In genomic region chr18:3514312-3515216, GRCh38 we compare ENCODE assay signal across 14 cellular contexts.
"Had no signal": no experiment of that assay in that cellular context is flagged by ENCODE, and none has a peak within 500 bp of the region (broad histone marks: within the 10 kb centered on the region; RNA-seq: fewer than 3 reads in every experiment).

No MANE protein-coding gene starts in this region.

- H3K27ac ChIP-seq: parathyroid adenoma, tibial artery had no signal

- FAIRE-seq: bronchial epithelial cell had no signal

- H3K9ac ChIP-seq: parathyroid adenoma had no signal

- H3K79me2 ChIP-seq: parathyroid adenoma had no signal

- DNase-seq: activated B cell treated with CpG ODN at 0.5 μM for 24 hours; activated CD4-positive, alpha-beta T cell treated with anti-CD3 and anti-CD28 coated beads, Interleukin-2, amount 10 ng/mL, durations not matched to agents 7 days and 5 days; activated gamma-delta T cell treated with Interleukin-2 at 50 U/mL for 16 hours; activated naive CD8-positive, alpha-beta T cell treated with anti-CD3 and anti-CD28 coated beads for 36 hours; activated T-cell treated with anti-CD3 and anti-CD28 coated beads, Interleukin-2, amount 50 U/mL, for 24 hours; anterior cingulate cortex; kidney glomerular epithelial cell; stimulated activated CD4-positive, alpha-beta T cell treated with anti-CD3 and anti-CD28 coated beads, Interleukin-4, amount 100 ng/mL, for 1 hour; stimulated activated CD8-positive, alpha-beta memory T cell treated with anti-CD3 and anti-CD28 coated beads, Interleukin-4, amount 100 ng/mL, for 48 hours; tibial artery had no signal

- H3K27ac Mint-ChIP-seq: activated B cell treated with CpG ODN at 0.5 μM for 24 hours; activated CD4-positive, alpha-beta T cell treated with anti-CD3 and anti-CD28 coated beads, Interleukin-2, amount 10 ng/mL, durations not matched to agents 7 days and 5 days; activated naive CD8-positive, alpha-beta T cell treated with anti-CD3 and anti-CD28 coated beads for 36 hours; activated T-cell treated with anti-CD3 and anti-CD28 coated beads, Interleukin-2, amount 50 U/mL, for 24 hours; mesothelial cell of epicardium; T-helper 1 cell treated with Interleukin-12 subunit alpha and Interleukin-12 subunit beta and Interleukin-4 antibody, amounts not matched to agents 30 μg/mL and 1 μg/mL, for 36 hours had no signal

- H3K36me3 Mint-ChIP-seq: activated naive CD8-positive, alpha-beta T cell treated with anti-CD3 and anti-CD28 coated beads for 36 hours; mesothelial cell of epicardium had no signal

- H3K36me3 ChIP-seq: tibial artery had no signal

- H3K4me3 Mint-ChIP-seq: activated B cell treated with CpG ODN at 0.5 μM for 24 hours; activated CD4-positive, alpha-beta T cell treated with anti-CD3 and anti-CD28 coated beads, Interleukin-2, amount 10 ng/mL, durations not matched to agents 7 days and 5 days; activated naive CD8-positive, alpha-beta T cell treated with anti-CD3 and anti-CD28 coated beads for 36 hours; activated T-cell treated with anti-CD3 and anti-CD28 coated beads, Interleukin-2, amount 50 U/mL, for 24 hours; mesothelial cell of epicardium; T-helper 1 cell treated with Interleukin-12 subunit alpha and Interleukin-12 subunit beta and Interleukin-4 antibody, amounts not matched to agents 30 μg/mL and 1 μg/mL, for 36 hours had no signal

- H3K4me3 ChIP-seq: tibial artery had no signal

- H3K27me3 Mint-ChIP-seq: activated B cell treated with CpG ODN at 0.5 μM for 24 hours; activated naive CD8-positive, alpha-beta T cell treated with anti-CD3 and anti-CD28 coated beads for 36 hours; activated T-cell treated with anti-CD3 and anti-CD28 coated beads, Interleukin-2, amount 50 U/mL, for 24 hours had no signal

- H3K27me3 ChIP-seq: tibial artery had no signal

- H3K9me3 Mint-ChIP-seq: activated B cell treated with CpG ODN at 0.5 μM for 24 hours; activated naive CD8-positive, alpha-beta T cell treated with anti-CD3 and anti-CD28 coated beads for 36 hours; activated T-cell treated with anti-CD3 and anti-CD28 coated beads, Interleukin-2, amount 50 U/mL, for 24 hours; mesothelial cell of epicardium; T-helper 1 cell treated with Interleukin-12 subunit alpha and Interleukin-12 subunit beta and Interleukin-4 antibody, amounts not matched to agents 30 μg/mL and 1 μg/mL, for 36 hours had no signal

- H3K9me3 ChIP-seq: tibial artery had no signal
